10 cellular contexts compared by ENCODE assay signal in genomic region chr20:35541118-35541782, GRCh38. TPM values are rescaled to one million over a fixed set of nuclear protein-coding genes. Genes with fewer than 3 reads are reported as not detected.
DNase-seq lines count a peak whose midpoint lies in the region; ATAC-seq and TF ChIP-seq lines count a peak whose summit lies in the region.
"Had no signal": no experiment of that assay in that cellular context is flagged by ENCODE, and none has a peak within 500 bp of the region (broad histone marks: within the 10 kb centered on the region; RNA-seq: fewer than 3 reads in every experiment).

No MANE protein-coding gene starts in this region.

- H3K27me3 ChIP-seq in SU-DHL-6 (ENCODE audit: low read length) = no peaks in the 10 kb centered on the region
- no peaks in the 10 kb centered on the region for H3K27me3 ChIP-seq in gastroesophageal sphincter
- H3K27me3 ChIP-seq in smooth muscle cell (ENCODE audit: low read depth) = no peaks in the 10 kb centered on the region

- H3K79me2 ChIP-seq in SU-DHL-6 (ENCODE audit: insufficient read depth, low read length) = no peaks in the 10 kb centered on the region
- H3K79me2 ChIP-seq in smooth muscle cell (ENCODE audit: low read depth) = no peaks in the 10 kb centered on the region

- in situ Hi-C loops in ACHN (cut with HindIII; ENCODE audit: low pct_ligation_motif_present, low pct_unique_long_range_greater_than_20kb, low sequenced_read_pairs) = no loop called here

- H4K20me1 ChIP-seq in SU-DHL-6 (ENCODE audit: low read depth, low read length) (no peaks in the 10 kb centered on the region), smooth muscle cell (ENCODE audit: low read depth) (no peaks in the 10 kb centered on the region)

- H3K36me3 ChIP-seq in SU-DHL-6 (ENCODE audit: low read length) (no peaks in the 10 kb centered on the region), gastroesophageal sphincter (peaks cover 0 to 30% of the 10 kb centered on the region in 2 donors), smooth muscle cell (ENCODE audit: low read depth) (no peaks in the 10 kb centered on the region)

- H3K9me3 ChIP-seq in SU-DHL-6 (ENCODE audit: insufficient read depth, low read length) = no peaks in the 10 kb centered on the region
- H3K9me3 ChIP-seq in gastroesophageal sphincter = no peaks in the 10 kb centered on the region
- H3K9me3 ChIP-seq in smooth muscle cell (replicated peaks; ENCODE audit: low read depth) = no peaks in the 10 kb centered on the region

- H2AFZ ChIP-seq in SU-DHL-6 (ENCODE audit: low read depth, low read length, severe bottlenecking) = peak overlapping the region; percentile 76
- peak overlapping the region; percentile 56 for H2AFZ ChIP-seq in smooth muscle cell (ENCODE audit: low read depth)

- 20 to 43% methylated on average over 2 to 9 of the region's 13 CpGs for WGBS in gastroesophageal sphincter (ENCODE audit: low coverage in 1 of 2), 2 donors
- WGBS in smooth muscle cell (ENCODE audit: low lambda C conversion rate) = 11% methylated on average over 13 of the region's 13 CpGs

- peaks cover 14% of the 10 kb centered on the region; the same call in 1 of the 2 replicates for H3F3A ChIP-seq in SU-DHL-6 (ENCODE audit: insufficient read depth)
- H3F3A ChIP-seq in smooth muscle cell (ENCODE audit: low read depth) = peaks cover 4% of the 10 kb centered on the region

- H3K27ac ChIP-seq in SU-DHL-6 (ENCODE audit: low read depth, low read length) (no peak overlapping the region; the same call in 1 of the 2 replicates), gastroesophageal sphincter (peak overlapping the region in 2 of 4 donors; percentile 81 to 83), smooth muscle cell (ENCODE audit: low read depth) (no peak overlapping the region)

- no peak for TF ChIP-seq EP300 in gastroesophageal sphincter (IDR thresholded peaks at IDR 0.05)

- peak overlapping the region; percentile 87 for H3K4me2 ChIP-seq in SU-DHL-6 (ENCODE audit: low read depth, low read length, poor library complexity, severe bottlenecking)
- peak overlapping the region; percentile 91 for H3K4me2 ChIP-seq in smooth muscle cell

- no peak for ATAC-seq in gastroesophageal sphincter

- no peaks in the 10 kb centered on the region for H3K9me2 ChIP-seq in SU-DHL-6 (replicated peaks; ENCODE audit: insufficient read depth, low read length)

- TF ChIP-seq CTCF in SU-DHL-6 (IDR thresholded peaks at IDR 0.05; ENCODE audit: insufficient read depth, low read length, poor library complexity, severe bottlenecking) = no peak
- no peak for TF ChIP-seq CTCF in gastroesophageal sphincter (IDR thresholded peaks at IDR 0.05)
- no peak for TF ChIP-seq CTCF in smooth muscle cell (IDR thresholded peaks at IDR 0.05; ENCODE audit: borderline replicate concordance, insufficient read depth, poor library complexity, severe bottlenecking)

- H3K4me3 ChIP-seq in SU-DHL-6 (ENCODE audit: insufficient read depth, low read length, poor library complexity, severe bottlenecking) (peak overlapping the region; percentile 82), gastroesophageal sphincter (peak overlapping the region; percentile 73 to 82), smooth muscle cell (peak overlapping the region; percentile 75)

- DNase-seq in NCI-H1417 (lab: John Stamatoyannopoulos, UW) (peak in 2 of 3 experiments; percentile 39 to 58), NCI-H1417 treated with DMSO at 0.1 percent for 48 hours (lab: John Stamatoyannopoulos, UW) (no peak), smooth muscle cell (lab: John Stamatoyannopoulos, UW; ENCODE audit: unreplicated experiment) (no peak), ACHN (no peak), CD1c-positive myeloid dendritic cell (ENCODE audit: extremely low spot score) (no peak), Ammon's horn (ENCODE audit: low spot score) (no peak)

- peak overlapping the region; percentile 76 for H3K9ac ChIP-seq in SU-DHL-6 (ENCODE audit: low read length)
- H3K9ac ChIP-seq in smooth muscle cell (ENCODE audit: low read depth) = no peak overlapping the region

- peaks cover 0 to 21% (median 8%) of the 10 kb centered on the region in 3 donors for H3K4me1 ChIP-seq in gastroesophageal sphincter
- H3K4me1 ChIP-seq in smooth muscle cell (ENCODE audit: low read depth) = peaks cover 7% of the 10 kb centered on the region

- TF ChIP-seq POLR2A in gastroesophageal sphincter (IDR thresholded peaks at IDR 0.05) = no peak

RNA-seq across cellular contexts. Expression of gene ERGIC3, which starts 0.6 kb away (rescaled TPM):
- 100 to 1,000 TPM; 129 to 200 (median 163) TPM for total RNA-seq in gastroesophageal sphincter
- total RNA-seq in smooth muscle cell = 188 and 245 TPM in 2 replicates
- polyA plus RNA-seq in smooth muscle cell = 252 and 270 TPM in 2 replicates

RNA-seq across cellular contexts. Expression of gene C20orf173, which starts 11.8 kb away (rescaled TPM):
- not detected for total RNA-seq in gastroesophageal sphincter
- total RNA-seq in smooth muscle cell = not detected in 2 replicates
- polyA plus RNA-seq in smooth muscle cell = not detected in 2 replicates
- total RNA-seq: glomerular endothelial cell, M059J had no signal

Comparison
In these comparisons a context has a peak if more than half of its experiments do, and no peak if none do; other contexts are left out.
1. DNase-seq: peak in NCI-H1417 (2 of 3); none in NCI-H1417 treated with DMSO at 0.1 percent for 48 hours (single experiment), smooth muscle cell (single experiment), ACHN (single experiment), CD1c-positive myeloid dendritic cell (single experiment) and Ammon's horn (single experiment).
2. Peak in every context shown above with its lines, with median percentiles within 50 percentile points of each other: H3K4me3 ChIP-seq.